ENCODE assay signal across 11 cellular contexts in the genomic region with DNA sequence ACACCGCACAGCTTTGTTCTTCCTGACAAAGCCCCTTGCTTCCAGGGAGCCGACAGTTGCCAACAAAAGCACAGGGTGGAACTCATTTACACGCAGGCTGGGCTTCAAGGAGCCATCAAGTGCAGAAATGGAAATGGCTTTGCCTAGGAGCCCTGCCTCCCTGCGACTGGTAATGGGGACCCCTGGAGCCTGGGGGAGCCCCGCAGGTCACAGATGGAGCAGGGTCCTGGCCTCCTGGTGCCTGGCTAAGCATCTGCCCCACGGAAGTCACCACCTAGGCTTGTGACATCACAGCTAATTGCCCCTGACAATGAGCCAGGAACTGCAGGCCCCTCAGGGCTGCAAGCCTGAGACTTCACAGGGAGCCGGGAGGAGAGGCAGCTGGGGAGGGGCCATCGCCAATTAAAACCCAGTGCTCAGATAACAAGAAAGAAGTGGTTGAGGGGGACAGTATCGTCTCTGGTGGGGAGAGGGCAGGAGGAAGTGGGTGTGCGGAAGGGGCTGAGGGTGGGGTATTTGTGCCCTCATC.
DNase-seq lines count a peak whose midpoint lies in the region; ATAC-seq and TF ChIP-seq lines count a peak whose summit lies in the region.
"Had no signal": no experiment of that assay in that cellular context is flagged by ENCODE, and none has a peak within 500 bp of the region (broad histone marks: within the 10 kb centered on the region; RNA-seq: fewer than 3 reads in every experiment).

No MANE protein-coding gene starts in this region.

- no peak overlapping the region for H3K27ac Mint-ChIP-seq in activated CD4-positive, alpha-beta T cell treated with anti-CD3 and anti-CD28 coated beads for 36 hours

- peak overlapping the region; percentile 71 for H3K9ac ChIP-seq in SK-N-MC (ENCODE audit: insufficient read length)

- DNase-seq in NCI-H2107 treated with DMSO at 0.1 percent for 48 hours (lab: John Stamatoyannopoulos, UW; ENCODE audit: unreplicated experiment), result peak; percentile 53
- DNase-seq in NCI-H2107 (lab: John Stamatoyannopoulos, UW), result no peak
- DNase-seq in SK-N-MC (ENCODE audit: low read depth, low spot score), result no peak
- no peak for DNase-seq in thoracic aorta (ENCODE audit: low spot score)
- no peak for DNase-seq in kidney glomerular epithelial cell (lab: John Stamatoyannopoulos, UW)
- no peak for DNase-seq in activated CD4-positive, alpha-beta T cell treated with anti-CD3 and anti-CD28 coated beads for 36 hours
- no peak for DNase-seq in HUDEP-2 (lab: John Stamatoyannopoulos, UW; ENCODE audit: unreplicated experiment in 76 of 76)
- DNase-seq: occipital lobe had no signal

- H3K9me3 ChIP-seq in SK-N-MC (ENCODE audit: low read depth, low read length) (no peaks in the 10 kb centered on the region), iPS-18c (ENCODE audit: control insufficient read depth, insufficient read depth, low read length) (no peaks in the 10 kb centered on the region), thoracic aorta (no peaks in the 10 kb centered on the region)
- H3K9me3 ChIP-seq: A549 had no signal

- H3K4me1 Mint-ChIP-seq in activated CD4-positive, alpha-beta T cell treated with anti-CD3 and anti-CD28 coated beads for 36 hours, result peaks cover 17% of the 10 kb centered on the region

- no peak overlapping the region for H3K4me3 Mint-ChIP-seq in activated CD4-positive, alpha-beta T cell treated with anti-CD3 and anti-CD28 coated beads for 36 hours

- no peak for TF ChIP-seq CTCF in thoracic aorta (IDR thresholded peaks at IDR 0.05)

- CTCF ChIA-PET in activated CD4-positive, alpha-beta T cell treated with anti-CD3 and anti-CD28 coated beads for 36 hours (lab: Charles Lee), result interaction anchor here (0.5 kb wide), 1 partner anchor 96 kb away, joined by 3 read pairs; no protein-coding TSS in a partner anchor

- no peaks in the 10 kb centered on the region for H3K36me3 Mint-ChIP-seq in activated CD4-positive, alpha-beta T cell treated with anti-CD3 and anti-CD28 coated beads for 36 hours (ENCODE audit: low read depth)

- H3K4me3 ChIP-seq in SK-N-MC (peak overlapping the region; percentile 68), iPS-18c (ENCODE audit: insufficient read depth, low read depth, low read length) (peak overlapping the region; percentile 40), thoracic aorta (peak overlapping the region; percentile 41)
- H3K4me3 ChIP-seq: A549, GM12878 had no signal

- H3K27me3 ChIP-seq in thoracic aorta (replicated peaks; ENCODE audit: insufficient read depth), result no peaks in the 10 kb centered on the region

- H3K36me3 ChIP-seq in SK-N-MC (ENCODE audit: insufficient read depth, low read length), result no peaks in the 10 kb centered on the region
- H3K36me3 ChIP-seq in thoracic aorta, result no peaks in the 10 kb centered on the region

- intact Hi-C loops in activated CD4-positive, alpha-beta T cell treated with anti-CD3 and anti-CD28 coated beads for 36 hours (cut with DNase I, micrococcal nuclease), result no loop called here

- H3K27ac ChIP-seq in SK-N-MC (peak overlapping the region; percentile 97), thoracic aorta (peak overlapping the region; percentile 10 to 22)
- H3K27ac ChIP-seq: A549 had no signal

- H3K9me3 Mint-ChIP-seq in activated CD4-positive, alpha-beta T cell treated with anti-CD3 and anti-CD28 coated beads for 36 hours (ENCODE audit: low read depth), result no peaks in the 10 kb centered on the region

- ATAC-seq in thoracic aorta (ENCODE audit: insufficient number of reproducible peaks, low FRiP score, low read depth), result no peak
- ATAC-seq in activated CD4-positive, alpha-beta T cell treated with anti-CD3 and anti-CD28 coated beads for 36 hours, result no peak
- ATAC-seq: A549, GM12878 had no signal

- POLR2A ChIA-PET in activated CD4-positive, alpha-beta T cell treated with anti-CD3 and anti-CD28 coated beads for 36 hours (lab: Charles Lee), result no interaction called here

- H3K27me3 Mint-ChIP-seq in activated CD4-positive, alpha-beta T cell treated with anti-CD3 and anti-CD28 coated beads for 36 hours, result peaks cover 36% of the 10 kb centered on the region

- peaks cover 28 to 52% of the 10 kb centered on the region in 2 donors for H3K4me1 ChIP-seq in thoracic aorta (ENCODE audit: control insufficient read depth in 1 of 2, low read depth in 2 of 2)
